In the genomic region with DNA sequence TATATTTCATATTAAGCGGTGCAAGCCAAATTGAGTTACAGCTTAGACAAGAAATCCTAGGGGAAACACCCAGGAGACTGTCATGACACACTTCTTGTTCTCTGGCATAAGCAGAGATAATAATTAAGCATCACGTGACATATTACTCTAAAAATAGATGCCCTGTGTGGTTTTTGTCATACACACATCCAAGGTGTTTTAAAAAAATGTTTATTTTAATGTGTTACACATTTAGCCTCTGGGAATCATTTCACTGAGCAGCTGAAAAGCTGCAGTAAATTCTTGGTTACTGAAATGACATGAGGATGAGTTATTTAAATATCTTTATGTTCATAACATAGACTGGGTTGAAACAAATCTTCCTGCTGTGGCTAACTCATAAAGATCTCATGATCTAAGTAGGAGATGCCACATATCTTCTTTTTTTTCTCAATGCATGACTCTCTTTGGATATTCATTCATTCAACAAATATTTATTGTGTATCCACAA, we compare ENCODE assay signal across 11 cellular contexts. TPM values are rescaled to one million over a fixed set of nuclear protein-coding genes. Genes with fewer than 3 reads are reported as not detected.
A peak's percentile ranks its signal among the peaks of the same experiment; 100 is the strongest.
DNase-seq lines count a peak whose midpoint lies in the region; ATAC-seq and TF ChIP-seq lines count a peak whose summit lies in the region.
"Had no signal": no experiment of that assay in that cellular context is flagged by ENCODE, and none has a peak within 500 bp of the region (broad histone marks: within the 10 kb centered on the region; RNA-seq: fewer than 3 reads in every experiment).

No MANE protein-coding gene starts in this region.

- peak; percentile 32 for ATAC-seq in GM18505 (IDR thresholded peaks at IDR 0.05; ENCODE audit: unreplicated experiment)
- ATAC-seq in GM21528 (IDR thresholded peaks at IDR 0.05; ENCODE audit: low FRiP score, unreplicated experiment) = peak; percentile 49
- ATAC-seq in HG03460 (IDR thresholded peaks at IDR 0.05; ENCODE audit: unreplicated experiment) = peak; percentile 45
- ATAC-seq: body of pancreas, left colon had no signal

- peaks cover 0 to 9% (median 4%) of the 10 kb centered on the region in 6 donors for H3K9me3 Mint-ChIP-seq in immature natural killer cell

- no peak for TF ChIP-seq POLR2A in GM18505 (IDR thresholded peaks at IDR 0.05; ENCODE audit: borderline replicate concordance, extremely low read depth, insufficient read depth, insufficient read length)

- peaks cover 7 to 36% (median 15%) of the 10 kb centered on the region in 3 donors for H3K36me3 Mint-ChIP-seq in immature natural killer cell

- H3K4me1 Mint-ChIP-seq in immature natural killer cell = peaks cover 27 to 39% of the 10 kb centered on the region in 2 donors

- H3K27me3 Mint-ChIP-seq in immature natural killer cell (ENCODE audit: low read depth in 3 of 3) = peaks cover 7 to 13% (median 10%) of the 10 kb centered on the region in 3 donors

- DNase-seq in immature natural killer cell (no peak), NCI-H1436 (lab: John Stamatoyannopoulos, UW) (no peak), SK-N-DZ (ENCODE audit: low spot score) (no peak), H4 (ENCODE audit: low spot score) (no peak), GM19238 (ENCODE audit: insufficient read length, low spot score) (no peak)
- DNase-seq: body of pancreas, left colon, Peyer's patch had no signal

- H3K27ac Mint-ChIP-seq in immature natural killer cell = peak overlapping the region in 4 of 6 donors; percentile 24 to 82 (median 51)

- peak overlapping the region; percentile 31 to 63 (median 48) for H3K4me3 Mint-ChIP-seq in immature natural killer cell

RNA-seq across cellular contexts. Expression of a gene that starts 38.0 kb away (rescaled TPM):
- polyA plus RNA-seq in immature natural killer cell = under 1 TPM in 2 of 3 donors, not detected in 1; 0.17 to 0.42 TPM
- not detected in 2 replicates for polyA plus RNA-seq in SK-N-DZ (2014; cell fraction: cytosol; rRNA removed)
- not detected in 2 replicates for polyA plus RNA-seq in SK-N-DZ (2014; cell fraction: nucleus; rRNA removed)
- total RNA-seq in H4 (2014; rRNA removed; shearing (Covaris generic)) = 0.04 TPM in 1 of 2 replicates, not detected in the other
